9 cellular contexts compared by ENCODE assay signal in the genomic region with DNA sequence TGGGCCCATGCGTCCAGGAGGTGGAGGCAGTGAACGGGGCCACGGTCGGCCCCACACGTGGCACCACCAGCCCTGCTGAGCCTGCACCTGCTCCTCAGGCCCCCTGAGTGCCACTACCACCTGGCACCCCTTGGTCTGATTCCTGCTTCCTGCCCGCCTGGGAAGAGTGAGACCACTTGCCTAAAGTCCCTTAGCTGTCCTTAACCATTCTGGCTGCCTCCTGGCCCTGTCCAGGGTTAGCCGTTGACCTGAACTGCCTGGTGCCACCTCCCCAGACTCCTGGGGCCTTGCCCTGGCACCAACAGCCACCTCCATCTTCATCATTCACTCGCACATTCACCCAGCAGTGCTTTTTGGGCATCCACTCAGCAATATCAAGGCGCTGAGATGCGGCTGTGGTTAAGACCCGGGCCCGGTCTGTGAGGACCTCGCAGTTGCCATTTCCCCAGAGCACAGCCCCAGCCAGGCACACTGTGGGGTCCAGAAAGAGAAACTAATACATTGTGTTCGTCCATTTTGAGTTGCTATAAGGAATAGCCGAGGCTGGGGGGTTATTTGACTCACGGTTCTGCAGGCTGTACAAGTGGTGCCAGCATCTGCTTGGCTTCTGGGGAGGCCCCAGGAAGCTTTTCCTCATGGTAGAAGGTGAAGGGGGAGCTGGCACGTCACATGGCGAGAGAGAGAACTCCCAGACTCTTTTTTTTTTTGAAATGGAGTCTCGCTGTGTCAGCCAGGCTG.
DNase-seq lines count a peak whose midpoint lies in the region; ATAC-seq and TF ChIP-seq lines count a peak whose summit lies in the region.
"Had no signal": no experiment of that assay in that cellular context is flagged by ENCODE, and none has a peak within 500 bp of the region (broad histone marks: within the 10 kb centered on the region; RNA-seq: fewer than 3 reads in every experiment).

No MANE protein-coding gene starts in this region.

- no peaks in the 10 kb centered on the region for H3K36me3 ChIP-seq in left ventricle myocardium inferior
- no peaks in the 10 kb centered on the region for H3K36me3 ChIP-seq in GM23248 (ENCODE audit: low read depth)
- H3K36me3 ChIP-seq in PC-9 (ENCODE audit: low read depth): no peaks in the 10 kb centered on the region

- H3K9me3 ChIP-seq in left ventricle myocardium inferior (replicated peaks) (no peaks in the 10 kb centered on the region), GM23248 (ENCODE audit: low read depth) (no peaks in the 10 kb centered on the region), PC-9 (ENCODE audit: insufficient read depth, low read depth) (no peaks in the 10 kb centered on the region)

- POLR2A ChIA-PET in PC-9 (lab: Charles Lee; ENCODE audit: unreplicated experiment): no interaction called here

- no peaks in the 10 kb centered on the region for H3K9me2 ChIP-seq in GM23248 (ENCODE audit: insufficient read depth)
- H3K9me2 ChIP-seq in PC-9 (ENCODE audit: insufficient read depth): no peaks in the 10 kb centered on the region

- H3K4me1 Mint-ChIP-seq in natural killer cell treated with Interleukin-12 subunit alpha and Interleukin-12 subunit beta and Interleukin-15 and Interleukin-18, amount 100 ng/mL, for 72 hours (ENCODE audit: low read depth in 2 of 2): peaks cover 61 to 70% of the 10 kb centered on the region in 2 donors

- TF ChIP-seq CTCF in left ventricle myocardium inferior (IDR thresholded peaks at IDR 0.05; ENCODE audit: borderline replicate concordance) (no peak), PC-9 (conservative IDR thresholded peaks at IDR 0.05) (no peak)

- in situ Hi-C loops in GM23248 (cut with MboI): no loop called here

- DNase-seq in left ventricle myocardium inferior (no peak), left ventricle myocardium superior (no peak), NCI-H226 (no peak), GM23248 (no peak), NCI-H2029 treated with DMSO at 0.1 percent for 48 hours (lab: John Stamatoyannopoulos, UW) (no peak), PC-9 (no peak)
- peak; percentile 57 for DNase-seq in activated naive CD4-positive, alpha-beta T cell treated with anti-CD3 and anti-CD28 coated beads, Interleukin-2, amount 50 U/mL, for 16 hours
- DNase-seq in natural killer cell treated with Interleukin-12 subunit alpha and Interleukin-12 subunit beta and Interleukin-15 and Interleukin-18, amount 100 ng/mL, for 72 hours (ENCODE audit: low spot score): no peak
- DNase-seq: NCI-H1105 had no signal

- H2AFZ ChIP-seq in GM23248: no peak overlapping the region
- H2AFZ ChIP-seq in PC-9: no peak overlapping the region

- peaks cover 11% of the 10 kb centered on the region; the same call in 1 of the 2 replicates for H3F3A ChIP-seq in GM23248 (ENCODE audit: insufficient read depth)
- no peaks in the 10 kb centered on the region for H3F3A ChIP-seq in PC-9 (ENCODE audit: insufficient read depth, low read depth)

- BruUV-seq in PC-9 (replicated peaks; lab: Mats Ljungman, UMichigan): no TSS peak

- no peaks in the 10 kb centered on the region for H3K36me3 Mint-ChIP-seq in natural killer cell treated with Interleukin-12 subunit alpha and Interleukin-12 subunit beta and Interleukin-15 and Interleukin-18, amount 100 ng/mL, for 72 hours

- 96% methylated on average over 19 of the region's 19 CpGs for WGBS in GM23248 (ENCODE audit: low coverage in 1 of 2, low lambda C conversion rate in 2 of 2, missing lambda C conversion rate in 2 of 2), 2 experiments

- ATAC-seq in left ventricle myocardium superior: no peak
- ATAC-seq in natural killer cell treated with Interleukin-12 subunit alpha and Interleukin-12 subunit beta and Interleukin-15 and Interleukin-18, amount 100 ng/mL, for 72 hours: peak in 1 of 2 donors; percentile 15

- H3K4me3 ChIP-seq in left ventricle myocardium inferior: no peak overlapping the region
- H3K4me3 ChIP-seq in GM23248: no peak overlapping the region
- H3K4me3 ChIP-seq in PC-9: no peak overlapping the region

- H3K79me2 ChIP-seq in GM23248 (ENCODE audit: insufficient read depth) (peaks cover 99% of the 10 kb centered on the region), PC-9 (ENCODE audit: low read depth) (no peaks in the 10 kb centered on the region)

- H3K9me3 Mint-ChIP-seq in natural killer cell treated with Interleukin-12 subunit alpha and Interleukin-12 subunit beta and Interleukin-15 and Interleukin-18, amount 100 ng/mL, for 72 hours: no peaks in the 10 kb centered on the region

- H3K4me3 Mint-ChIP-seq in natural killer cell treated with Interleukin-12 subunit alpha and Interleukin-12 subunit beta and Interleukin-15 and Interleukin-18, amount 100 ng/mL, for 72 hours: peak overlapping the region; percentile 85

- H3K27me3 Mint-ChIP-seq in natural killer cell treated with Interleukin-12 subunit alpha and Interleukin-12 subunit beta and Interleukin-15 and Interleukin-18, amount 100 ng/mL, for 72 hours: no peaks in the 10 kb centered on the region

- H3K9ac ChIP-seq in GM23248: no peak overlapping the region

- peak overlapping the region; percentile 99 for H3K27ac Mint-ChIP-seq in natural killer cell treated with Interleukin-12 subunit alpha and Interleukin-12 subunit beta and Interleukin-15 and Interleukin-18, amount 100 ng/mL, for 72 hours

- H3K27me3 ChIP-seq in left ventricle myocardium inferior (ENCODE audit: low read depth): no peaks in the 10 kb centered on the region
- H3K27me3 ChIP-seq in GM23248 (replicated peaks; ENCODE audit: insufficient read depth): no peaks in the 10 kb centered on the region
- no peaks in the 10 kb centered on the region for H3K27me3 ChIP-seq in PC-9 (ENCODE audit: insufficient read depth, low read depth)

- intact Hi-C loops in left ventricle myocardium inferior (cut with micrococcal nuclease) (no loop called here), left ventricle myocardium superior (cut with micrococcal nuclease) (no loop called here), PC-9 (cut with micrococcal nuclease; ENCODE audit: unreplicated experiment) (no loop called here)

- H4K20me1 ChIP-seq in GM23248 (ENCODE audit: insufficient read depth) (peaks cover 11% of the 10 kb centered on the region; the same call in 1 of the 2 replicates), PC-9 (ENCODE audit: insufficient read depth) (peaks cover 27% of the 10 kb centered on the region; the same call in 1 of the 2 replicates)

- H3K27ac ChIP-seq in left ventricle myocardium inferior (replicated peaks) (peak overlapping the region; percentile 25), GM23248 (no peak overlapping the region), PC-9 (no peak overlapping the region)

- H3K4me2 ChIP-seq in GM23248 (ENCODE audit: unreplicated experiment) (no peak overlapping the region), PC-9 (no peak overlapping the region)

- H3K4me1 ChIP-seq in left ventricle myocardium inferior (peaks cover 97% of the 10 kb centered on the region), GM23248 (ENCODE audit: insufficient read depth) (0 out of 2 replicates have a peak, but pooled peaks cover 3% of the 10 kb centered on the region), PC-9 (replicated peaks; ENCODE audit: insufficient read depth) (no peaks in the 10 kb centered on the region)

- CTCF ChIA-PET in PC-9 (lab: Charles Lee): no interaction called here
